In genomic region chr3:98800401-98800800, GRCh38 we compare ENCODE assay signal across 21 cellular contexts. TPM values are rescaled to one million over a fixed set of nuclear protein-coding genes. Genes with fewer than 3 reads are reported as not detected.
"Had no signal": no experiment of that assay in that cellular context is flagged by ENCODE, and none has a peak within 500 bp of the region (broad histone marks: within the 10 kb centered on the region; RNA-seq: fewer than 3 reads in every experiment).

No MANE protein-coding gene starts in this region.

- H3K27me3 ChIP-seq: neutrophil, ovary, right atrium auricular region, tibial nerve had no signal

- H3K4me3 ChIP-seq: ovary, prostate gland, right atrium auricular region, tibial nerve had no signal

- ATAC-seq: activated naive CD4-positive, alpha-beta T cell treated with anti-CD3 and anti-CD28 coated beads, Interleukin-2, amount 50 U/mL, for 72 hours; left ventricle myocardium superior; natural killer cell treated with Interleukin-12 subunit alpha and Interleukin-12 subunit beta and Interleukin-15 and Interleukin-18, amount 100 ng/mL, for 72 hours; stimulated activated naive CD8-positive, alpha-beta T cell treated with anti-CD3 and anti-CD28 coated beads, Interleukin-15, Interleukin-2, amounts not matched to agents 100 U/mL and 50 U/mL, for 24 hours had no signal

- H3K4me1 ChIP-seq: prostate gland, right atrium auricular region, tibial nerve had no signal

- H3K36me3 ChIP-seq: ovary, prostate gland had no signal

- FAIRE-seq: astrocyte, urothelium cell line had no signal

- H3K9me3 ChIP-seq: neutrophil, ovary, prostate gland, right atrium auricular region, tibial nerve had no signal

- DNase-seq: activated CD4-positive, alpha-beta T cell treated with anti-CD3 and anti-CD28 coated beads for 1 hour; activated gamma-delta T cell treated with Interleukin-2 at 50 U/mL for 16 hours; activated T-cell treated with anti-CD3 and anti-CD28 coated beads, Interleukin-2, amount 50 U/mL, for 1 hour; erythroblast; kidney glomerular epithelial cell; left ventricle myocardium superior; ovary; stimulated activated CD4-positive, alpha-beta T cell treated with anti-CD3 and anti-CD28 coated beads, Interleukin-12 subunit alpha, Interleukin-12 subunit beta, amount 100 ng/mL, for 4 hours; stimulated activated CD4-positive, alpha-beta T cell treated with anti-CD3 and anti-CD28 coated beads, Interleukin-4, amount 100 ng/mL, for 4 hours; stimulated activated naive CD8-positive, alpha-beta T cell treated with anti-CD3 and anti-CD28 coated beads, Interleukin-15, Interleukin-2, amounts not matched to agents 100 U/mL and 50 U/mL, for 24 hours; substantia nigra; T-helper 9 cell had no signal

- H3K27ac ChIP-seq: neutrophil, ovary, prostate gland, right atrium auricular region had no signal

RNA-seq across cellular contexts. Expression of gene ST3GAL6, which starts 37.3 kb away (rescaled TPM):
- total RNA-seq: natural killer cell treated with Interleukin-12 subunit alpha and Interleukin-12 subunit beta and Interleukin-15 and Interleukin-18, amount 100 ng/mL, for 72 hours; T-helper 1 cell treated with Interleukin-12 subunit alpha and Interleukin-12 subunit beta and Interleukin-4 antibody, amounts not matched to agents 30 ng/mL and 1 ng/mL, for 36 hours had no signal
